26 cellular contexts compared by ENCODE assay signal in the genomic region with DNA sequence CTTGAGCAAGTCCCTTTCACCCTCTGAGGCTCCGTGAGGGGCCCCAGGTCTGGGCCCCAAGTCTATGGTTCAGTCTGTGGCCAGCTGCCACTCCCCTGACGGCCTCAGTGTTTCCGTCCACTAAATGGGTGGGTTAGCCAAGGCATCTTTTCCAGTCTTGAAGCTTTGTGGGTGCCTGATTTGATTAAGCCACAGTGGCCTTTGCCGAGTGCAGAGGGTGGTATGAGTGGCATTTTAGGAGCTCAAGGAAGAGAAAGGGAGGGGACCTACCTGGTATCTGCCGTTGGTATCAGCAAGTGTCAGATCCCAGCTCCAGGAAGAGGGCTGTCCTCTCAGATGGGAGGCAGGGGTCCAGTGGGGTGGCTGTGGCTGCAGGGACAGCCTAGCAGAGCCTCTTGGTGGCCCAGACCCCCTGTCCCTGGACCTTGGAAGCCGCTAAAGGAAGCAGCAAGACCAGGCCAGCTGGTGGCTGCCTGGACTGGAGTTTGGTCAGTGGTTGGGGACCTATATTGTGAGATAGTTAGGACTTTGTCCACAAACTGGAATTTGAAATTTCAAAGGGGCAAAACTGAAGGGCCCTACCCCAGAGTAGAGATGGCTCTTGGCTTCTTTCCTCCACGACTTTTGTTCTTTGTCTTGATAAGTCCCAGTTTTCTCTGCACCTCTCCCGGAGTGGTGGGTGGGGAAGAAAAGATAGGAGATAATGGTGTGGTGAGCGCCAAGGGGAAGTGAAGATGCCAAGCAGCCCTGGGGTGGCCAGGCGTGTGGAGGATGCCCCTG. TPM values are rescaled to one million over a fixed set of nuclear protein-coding genes. Genes with fewer than 3 reads are reported as not detected.
"Had no signal": no experiment of that assay in that cellular context is flagged by ENCODE, and none has a peak within 500 bp of the region (broad histone marks: within the 10 kb centered on the region; RNA-seq: fewer than 3 reads in every experiment).

No MANE protein-coding gene starts in this region.

- H3K36me3 ChIP-seq: heart left ventricle, lower lobe of right lung, sigmoid colon had no signal

- ATAC-seq: activated T-cell treated with anti-CD3 and anti-CD28 coated beads, Interleukin-2, amount 50 U/mL, for 72 hours; heart left ventricle; left colon; mucosa of descending colon; stimulated activated naive CD8-positive, alpha-beta T cell treated with anti-CD3 and anti-CD28 coated beads, Interleukin-15, Interleukin-2, amounts not matched to agents 100 U/mL and 50 U/mL, for 24 hours had no signal

- H3K36me3 Mint-ChIP-seq: activated naive CD4-positive, alpha-beta T cell treated with anti-CD3 and anti-CD28 coated beads, Interleukin-2, amount 10 ng/mL, durations not matched to agents 7 days and 5 days had no signal

- H3K9me3 Mint-ChIP-seq: activated CD4-positive, alpha-beta memory T cell treated with anti-CD3 and anti-CD28 coated beads, Interleukin-2, amount 10 ng/mL, durations not matched to agents 7 days and 5 days; activated naive CD4-positive, alpha-beta T cell treated with anti-CD3 and anti-CD28 coated beads, Interleukin-2, amount 10 ng/mL, durations not matched to agents 7 days and 5 days; activated T-cell treated with anti-CD3 and anti-CD28 coated beads, Interleukin-2, amount 50 U/mL, for 72 hours; nephron progenitor cell had no signal

- H3K4me3 Mint-ChIP-seq: activated CD4-positive, alpha-beta memory T cell treated with anti-CD3 and anti-CD28 coated beads, Interleukin-2, amount 10 ng/mL, durations not matched to agents 7 days and 5 days; activated naive CD4-positive, alpha-beta T cell treated with anti-CD3 and anti-CD28 coated beads, Interleukin-2, amount 10 ng/mL, durations not matched to agents 7 days and 5 days; activated T-cell treated with anti-CD3 and anti-CD28 coated beads, Interleukin-2, amount 50 U/mL, for 72 hours; nephron progenitor cell had no signal

- H3K4me3 ChIP-seq: coronary artery, heart left ventricle, lower lobe of right lung, mucosa of descending colon, sigmoid colon had no signal

- DNase-seq: activated CD4-positive, alpha-beta memory T cell treated with anti-CD3 and anti-CD28 coated beads, Interleukin-2, amount 10 ng/mL, durations not matched to agents 7 days and 5 days; activated CD4-positive, alpha-beta T cell treated with anti-CD3 and anti-CD28 coated beads for 48 hours; activated CD4-positive, CD25-positive, alpha-beta regulatory T cell; activated effector memory CD4-positive, alpha-beta T cell treated with Interleukin-2 at 50 U/mL for 16 hours; activated naive CD4-positive, alpha-beta T cell treated with anti-CD3 and anti-CD28 coated beads, Interleukin-2, amount 10 ng/mL, durations not matched to agents 7 days and 5 days; activated T-cell treated with anti-CD3 and anti-CD28 coated beads, Interleukin-2, amount 50 U/mL, for 72 hours; amygdala; heart left ventricle; islet precursor cell; left colon; lower lobe of right lung; mesendoderm; nephron progenitor cell; nucleus accumbens; posterior cingulate gyrus; sigmoid colon; stimulated activated CD4-positive, alpha-beta T cell treated with anti-CD3 and anti-CD28 coated beads, Interleukin-4, amount 100 ng/mL, for 4 hours; stimulated activated naive CD8-positive, alpha-beta T cell treated with anti-CD3 and anti-CD28 coated beads, Interleukin-15, Interleukin-2, amounts not matched to agents 100 U/mL and 50 U/mL, for 24 hours; T-helper 9 cell had no signal

- H3K27ac Mint-ChIP-seq: activated CD4-positive, alpha-beta memory T cell treated with anti-CD3 and anti-CD28 coated beads, Interleukin-2, amount 10 ng/mL, durations not matched to agents 7 days and 5 days; activated naive CD4-positive, alpha-beta T cell treated with anti-CD3 and anti-CD28 coated beads, Interleukin-2, amount 10 ng/mL, durations not matched to agents 7 days and 5 days; activated T-cell treated with anti-CD3 and anti-CD28 coated beads, Interleukin-2, amount 50 U/mL, for 72 hours had no signal

- H3K4me1 Mint-ChIP-seq: activated CD4-positive, alpha-beta memory T cell treated with anti-CD3 and anti-CD28 coated beads, Interleukin-2, amount 10 ng/mL, durations not matched to agents 7 days and 5 days; activated naive CD4-positive, alpha-beta T cell treated with anti-CD3 and anti-CD28 coated beads, Interleukin-2, amount 10 ng/mL, durations not matched to agents 7 days and 5 days; nephron progenitor cell had no signal

RNA-seq across cellular contexts. Expression of a gene that starts 39.9 kb away (rescaled TPM):
- total RNA-seq: activated CD4-positive, alpha-beta memory T cell treated with anti-CD3 and anti-CD28 coated beads, Interleukin-2, amount 10 ng/mL, durations not matched to agents 7 days and 5 days; activated T-cell treated with anti-CD3 and anti-CD28 coated beads, Interleukin-2, amount 50 U/mL, for 72 hours; bronchial epithelial cell; fibroblast of villous mesenchyme; heart left ventricle; subcutaneous adipose tissue; T-helper 1 cell treated with Interleukin-12 subunit alpha and Interleukin-12 subunit beta and Interleukin-4 antibody, amounts not matched to agents 30 ng/mL and 1 ng/mL, for 36 hours; ureter had no signal

RNA-seq across cellular contexts. Expression of a gene that starts 58.5 kb away (rescaled TPM):
- total RNA-seq: activated CD4-positive, alpha-beta memory T cell treated with anti-CD3 and anti-CD28 coated beads, Interleukin-2, amount 10 ng/mL, durations not matched to agents 7 days and 5 days; activated T-cell treated with anti-CD3 and anti-CD28 coated beads, Interleukin-2, amount 50 U/mL, for 72 hours; bronchial epithelial cell; fibroblast of villous mesenchyme; heart left ventricle; left colon; lower lobe of right lung; mucosa of descending colon; sigmoid colon; subcutaneous adipose tissue; T-helper 1 cell treated with Interleukin-12 subunit alpha and Interleukin-12 subunit beta and Interleukin-4 antibody, amounts not matched to agents 30 ng/mL and 1 ng/mL, for 36 hours; ureter had no signal
